ENCODE assay signal across 13 cellular contexts in the genomic region with DNA sequence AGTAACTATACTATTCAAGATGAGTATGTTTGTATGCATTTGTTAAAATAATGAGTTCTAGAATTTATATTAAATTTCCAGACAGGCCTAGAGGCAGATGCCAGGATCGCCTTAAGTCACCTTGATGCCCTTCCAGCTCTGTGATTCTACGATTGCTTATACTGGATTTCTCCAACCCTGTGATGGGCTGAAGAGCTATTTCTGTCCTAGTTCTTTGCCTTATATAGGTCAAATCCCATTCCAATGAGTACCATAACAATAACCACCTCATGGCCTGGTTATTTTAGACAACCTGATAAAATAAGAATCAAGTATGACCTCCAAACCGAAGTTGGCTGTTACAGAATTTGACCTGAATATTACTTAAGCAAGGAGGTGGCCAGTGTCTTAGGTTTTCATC.
"Had no signal": no experiment of that assay in that cellular context is flagged by ENCODE, and none has a peak within 500 bp of the region (broad histone marks: within the 10 kb centered on the region; RNA-seq: fewer than 3 reads in every experiment).

No MANE protein-coding gene starts in this region.

- ATAC-seq: heart right ventricle; stimulated activated naive B cell treated with anti-CD40 and anti-IgM and Interleukin-4, amounts not matched to agents 10 μg/mL and 1 μg/mL and 100 μg/mL, for 72 hours had no signal

- DNase-seq: activated CD4-positive, CD25-positive, alpha-beta regulatory T cell treated with anti-CD3 and anti-CD28 coated beads, Interleukin-2, amount 50 U/mL, for 72 hours; activated naive CD8-positive, alpha-beta T cell treated with anti-CD3 and anti-CD28 coated beads, Interleukin-2, amount 10 ng/mL, durations not matched to agents 7 days and 5 days; anterior cingulate cortex; foreskin melanocyte; heart right ventricle; stimulated activated CD4-positive, alpha-beta T cell treated with anti-CD3 and anti-CD28 coated beads, Interleukin-2, amount 100 ng/mL, for 48 hours; stimulated activated naive B cell treated with anti-CD40 and anti-IgM and Interleukin-4, amounts not matched to agents 10 μg/mL and 1 μg/mL and 100 μg/mL, for 72 hours; T-helper 9 cell; transverse colon had no signal

- H3K4me2 ChIP-seq: neural progenitor cell had no signal

- H3K9ac ChIP-seq: neural progenitor cell, parathyroid adenoma had no signal

- H3K27me3 ChIP-seq: cardiac muscle cell, heart right ventricle, neural progenitor cell, transverse colon had no signal

- H3K4me1 ChIP-seq: neural progenitor cell, parathyroid adenoma, transverse colon had no signal

- H3K36me3 ChIP-seq: cardiac muscle cell, heart right ventricle, neural progenitor cell, transverse colon had no signal

- H2AFZ ChIP-seq: neural progenitor cell, parathyroid adenoma had no signal

- H3K9me3 ChIP-seq: heart right ventricle, transverse colon had no signal

- H3K4me3 ChIP-seq: cardiac muscle cell, heart right ventricle, lung, neural progenitor cell, transverse colon had no signal

- H3K27ac ChIP-seq: cardiac muscle cell, neural progenitor cell, parathyroid adenoma, transverse colon had no signal
